ENCODE assay signal across 9 cellular contexts in the genomic region with DNA sequence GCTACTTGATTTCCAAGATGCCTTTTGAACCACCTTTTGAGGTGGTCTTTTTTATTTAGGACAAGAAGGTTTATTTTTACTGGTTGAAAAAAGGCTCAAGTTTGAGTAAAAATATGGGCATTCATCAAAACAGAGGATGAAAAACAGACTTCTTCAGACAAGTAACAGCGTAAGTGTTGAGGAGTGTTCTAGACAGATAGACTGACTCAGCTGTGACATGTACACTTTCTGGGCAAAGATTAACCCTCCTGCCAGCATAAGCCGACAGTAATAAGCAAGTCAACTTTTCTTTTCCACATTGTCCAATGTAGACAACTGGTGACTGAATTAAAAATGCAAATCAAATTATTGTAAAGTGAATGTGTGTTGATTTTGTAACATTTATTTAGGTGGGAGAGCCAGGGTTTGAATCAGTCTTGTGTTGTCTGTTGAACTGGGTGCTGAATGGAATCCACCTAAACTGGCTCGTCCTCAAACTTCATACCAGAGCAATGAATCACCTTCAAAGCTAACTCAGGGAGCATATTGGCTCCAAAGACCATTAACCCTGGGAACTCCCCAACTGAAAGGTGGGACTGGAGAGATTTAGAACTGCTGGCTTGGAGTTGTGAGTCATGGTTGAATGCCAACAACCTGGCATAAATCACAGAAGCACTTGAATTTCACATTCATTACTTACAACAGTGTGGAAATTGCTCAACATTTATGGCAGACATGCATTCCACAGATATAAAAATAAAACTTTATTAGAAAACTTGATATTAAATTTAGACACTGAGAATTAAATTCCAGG.
DNase-seq lines count a peak whose midpoint lies in the region; ATAC-seq lines count a peak whose summit lies in the region.
"Had no signal": no experiment of that assay in that cellular context is flagged by ENCODE, and none has a peak within 500 bp of the region (broad histone marks: within the 10 kb centered on the region; RNA-seq: fewer than 3 reads in every experiment).

No MANE protein-coding gene starts in this region.

- DNase-seq in DMS53 treated with DMSO at 0.1 percent for 48 hours (lab: John Stamatoyannopoulos, UW; ENCODE audit: unreplicated experiment) (peak; percentile 43), NCI-H226 (peak; percentile 100), non-pigmented ciliary epithelial cell (ENCODE audit: low read depth) (peak; percentile 94), NCI-H146 (lab: John Stamatoyannopoulos, UW) (no peak), UCSD-AML1 (lab: John Stamatoyannopoulos, UW; ENCODE audit: unreplicated experiment) (no peak)
- DNase-seq: NCI-H1694 had no signal

- H3K4me1 ChIP-seq in esophagus (ENCODE audit: control insufficient read depth in 2 of 2, insufficient read depth in 2 of 2, low read length in 1 of 2) = peaks cover 0 to 2% of the 10 kb centered on the region in 2 donors

- WGBS in esophagus, 2 donors = 24 to 41% methylated on average over 3 of the region's 3 CpGs

- peaks cover under 1 to 2% of the 10 kb centered on the region in 2 donors for H3K9me3 ChIP-seq in esophagus (ENCODE audit: control insufficient read depth in 2 of 2, insufficient read depth in 1 of 2, low read depth in 1 of 2, low read length in 1 of 2)

- no peak overlapping the region for H3K4me3 ChIP-seq in esophagus (ENCODE audit: low read depth in 1 of 2, low read length in 2 of 2)

- no peaks in the 10 kb centered on the region for H3K27me3 ChIP-seq in esophagus (ENCODE audit: control insufficient read depth in 1 of 2, insufficient read depth in 2 of 2, low read length in 2 of 2)

- H3K36me3 ChIP-seq in esophagus (ENCODE audit: control insufficient read depth in 2 of 2, insufficient read depth in 2 of 2, low read length in 1 of 2) = no peaks in the 10 kb centered on the region

- peak overlapping the region; percentile 31 to 44 for H3K27ac ChIP-seq in esophagus (ENCODE audit: low read depth in 2 of 2, low read length in 1 of 2)

- ATAC-seq in HG03460 (IDR thresholded peaks at IDR 0.05; ENCODE audit: unreplicated experiment) = no peak
- no peak for ATAC-seq in HG02798 (IDR thresholded peaks at IDR 0.05; ENCODE audit: poor library complexity, unreplicated experiment)

Comparison
In these comparisons a context has a peak if more than half of its experiments do, and no peak if none do; other contexts are left out.
1. DNase-seq: peak in DMS53 treated with DMSO at 0.1 percent for 48 hours (single experiment), NCI-H226 (single experiment) and non-pigmented ciliary epithelial cell (single experiment); none in NCI-H146 (single experiment) and UCSD-AML1 (single experiment).